ENCODE assay signal across 1 cellular context in the genomic region with DNA sequence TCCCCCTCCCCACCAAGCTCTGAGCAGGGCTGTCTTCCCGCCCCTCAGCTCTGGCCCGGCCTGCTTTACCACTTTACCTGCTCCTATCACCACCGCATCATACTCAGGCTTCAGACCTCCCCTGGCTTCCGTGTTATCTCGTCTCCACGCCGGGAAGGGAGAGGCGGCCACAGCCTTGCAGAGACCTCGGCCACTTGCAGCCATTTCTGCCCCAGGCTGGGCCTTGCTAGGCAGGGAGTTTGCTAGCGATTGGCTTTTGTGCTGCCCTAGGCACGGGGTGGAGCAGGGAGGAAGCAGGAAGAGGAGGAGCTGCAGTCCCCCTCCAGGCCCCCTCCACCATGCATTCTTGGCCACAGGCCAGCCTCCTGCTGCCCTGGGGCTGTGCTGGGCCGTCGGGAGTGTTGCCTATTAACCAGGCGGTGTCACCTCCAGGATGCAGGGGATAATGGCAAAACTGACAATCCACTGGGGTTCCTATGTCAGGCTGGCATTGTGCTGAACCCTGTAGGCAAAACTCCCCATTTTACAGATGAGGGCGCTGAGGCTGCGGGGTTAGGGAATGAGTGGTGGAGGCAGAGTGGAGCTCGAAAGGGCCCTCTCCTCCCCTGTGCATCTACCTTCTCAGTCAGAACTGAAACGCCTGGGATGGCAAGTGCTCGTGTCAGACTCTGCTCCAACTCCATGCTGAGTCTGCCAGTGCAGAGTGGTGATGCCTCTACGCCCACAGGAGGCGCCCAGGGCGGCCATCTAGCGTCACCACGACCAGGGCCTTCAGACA.
A peak's percentile ranks its signal among the peaks of the same experiment; 100 is the strongest.
TF ChIP-seq lines count a peak whose summit lies in the region.

A gene (minus strand): TSS at position 251 of the 778 bp plus-strand sequence. CDS start 47 bp downstream, at position 204.

TF ChIP-seq in GM12878, 131 proteins besides CTCF, POLR2A, EP300 and RAD21 (continued from another document):
- TF ChIP-seq, protein P1, sequence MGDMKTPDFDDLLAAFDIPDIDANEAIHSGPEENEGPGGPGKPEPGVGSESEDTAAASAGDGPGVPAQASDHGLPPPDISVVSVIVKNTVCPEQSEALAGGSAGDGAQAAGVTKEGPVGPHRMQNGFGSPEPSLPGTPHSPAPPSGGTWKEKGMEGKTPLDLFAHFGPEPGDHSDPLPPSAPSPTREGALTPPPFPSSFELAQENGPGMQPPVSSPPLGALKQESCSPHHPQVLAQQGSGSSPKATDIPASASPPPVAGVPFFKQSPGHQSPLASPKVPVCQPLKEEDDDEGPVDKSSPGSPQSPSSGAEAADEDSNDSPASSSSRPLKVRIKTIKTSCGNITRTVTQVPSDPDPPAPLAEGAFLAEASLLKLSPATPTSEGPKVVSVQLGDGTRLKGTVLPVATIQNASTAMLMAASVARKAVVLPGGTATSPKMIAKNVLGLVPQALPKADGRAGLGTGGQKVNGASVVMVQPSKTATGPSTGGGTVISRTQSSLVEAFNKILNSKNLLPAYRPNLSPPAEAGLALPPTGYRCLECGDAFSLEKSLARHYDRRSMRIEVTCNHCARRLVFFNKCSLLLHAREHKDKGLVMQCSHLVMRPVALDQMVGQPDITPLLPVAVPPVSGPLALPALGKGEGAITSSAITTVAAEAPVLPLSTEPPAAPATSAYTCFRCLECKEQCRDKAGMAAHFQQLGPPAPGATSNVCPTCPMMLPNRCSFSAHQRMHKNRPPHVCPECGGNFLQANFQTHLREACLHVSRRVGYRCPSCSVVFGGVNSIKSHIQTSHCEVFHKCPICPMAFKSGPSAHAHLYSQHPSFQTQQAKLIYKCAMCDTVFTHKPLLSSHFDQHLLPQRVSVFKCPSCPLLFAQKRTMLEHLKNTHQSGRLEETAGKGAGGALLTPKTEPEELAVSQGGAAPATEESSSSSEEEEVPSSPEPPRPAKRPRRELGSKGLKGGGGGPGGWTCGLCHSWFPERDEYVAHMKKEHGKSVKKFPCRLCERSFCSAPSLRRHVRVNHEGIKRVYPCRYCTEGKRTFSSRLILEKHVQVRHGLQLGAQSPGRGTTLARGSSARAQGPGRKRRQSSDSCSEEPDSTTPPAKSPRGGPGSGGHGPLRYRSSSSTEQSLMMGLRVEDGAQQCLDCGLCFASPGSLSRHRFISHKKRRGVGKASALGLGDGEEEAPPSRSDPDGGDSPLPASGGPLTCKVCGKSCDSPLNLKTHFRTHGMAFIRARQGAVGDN (IDR thresholded peaks at IDR 0.05): 0 out of 2 replicates have a peak, but pooled peaks have one; percentile 18
- TF ChIP-seq NBN (IDR thresholded peaks at IDR 0.05) (no peak), CBFB (IDR thresholded peaks at IDR 0.05; ENCODE audit: low read depth) (0 out of 2 replicates have a peak, but pooled peaks have one; percentile 37), SMAD5 (IDR thresholded peaks at IDR 0.05; ENCODE audit: low read depth) (peak; percentile 54; the same call in 1 of the 2 replicates)
- TF ChIP-seq, protein P2, sequence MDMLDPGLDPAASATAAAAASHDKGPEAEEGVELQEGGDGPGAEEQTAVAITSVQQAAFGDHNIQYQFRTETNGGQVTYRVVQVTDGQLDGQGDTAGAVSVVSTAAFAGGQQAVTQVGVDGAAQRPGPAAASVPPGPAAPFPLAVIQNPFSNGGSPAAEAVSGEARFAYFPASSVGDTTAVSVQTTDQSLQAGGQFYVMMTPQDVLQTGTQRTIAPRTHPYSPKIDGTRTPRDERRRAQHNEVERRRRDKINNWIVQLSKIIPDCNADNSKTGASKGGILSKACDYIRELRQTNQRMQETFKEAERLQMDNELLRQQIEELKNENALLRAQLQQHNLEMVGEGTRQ (IDR thresholded peaks at IDR 0.05; ENCODE audit: borderline replicate concordance, low read depth, low read length): no peak
